20 cellular contexts compared by ENCODE assay signal in the genomic region with DNA sequence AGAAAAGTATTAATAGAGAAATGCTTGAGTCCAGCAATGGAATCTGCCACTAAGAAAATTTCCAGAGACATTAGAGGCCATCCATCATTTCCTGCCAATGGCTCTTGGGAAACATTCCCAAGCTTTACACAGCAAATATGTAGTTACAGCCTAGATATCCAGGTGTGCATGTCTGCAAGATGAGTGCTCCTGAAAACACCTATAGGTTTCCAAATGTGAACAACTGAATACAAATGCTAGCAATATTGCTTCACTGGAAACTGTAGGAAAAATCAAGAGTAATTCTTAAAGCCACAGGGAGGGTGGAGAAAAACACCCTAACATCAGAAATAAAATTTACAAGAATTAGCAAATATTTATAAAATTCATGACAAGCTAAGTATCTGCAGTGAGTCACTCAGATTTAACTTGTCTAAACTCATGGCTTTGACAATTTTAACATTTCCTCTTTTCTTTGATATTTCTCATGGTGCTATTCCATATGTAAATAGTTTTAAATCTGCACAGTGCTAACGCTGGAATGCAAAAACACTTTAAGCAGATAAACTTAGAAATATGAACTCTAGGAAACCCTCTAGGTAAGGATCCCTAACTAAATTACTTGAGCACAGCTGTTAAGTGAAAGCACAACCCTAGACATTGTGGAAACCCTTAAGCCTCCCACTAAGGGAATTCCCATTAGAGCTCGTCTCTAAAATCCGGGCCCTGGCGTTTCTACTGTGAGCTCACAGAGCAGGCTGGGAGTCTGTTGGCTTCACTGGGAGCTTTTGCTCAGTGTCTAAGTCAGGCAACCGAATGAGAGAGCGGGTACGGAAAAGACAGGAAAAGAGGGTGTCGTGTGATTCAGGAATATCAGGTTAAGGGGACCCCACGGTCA.
"Had no signal": no experiment of that assay in that cellular context is flagged by ENCODE, and none has a peak within 500 bp of the region (broad histone marks: within the 10 kb centered on the region; RNA-seq: fewer than 3 reads in every experiment).

No MANE protein-coding gene starts in this region.

- FAIRE-seq: TTC549 had no signal

- H3K9me3 Mint-ChIP-seq: activated CD4-positive, alpha-beta T cell treated with anti-CD3 and anti-CD28 coated beads, Interleukin-2, amount 10 ng/mL, durations not matched to agents 7 days and 5 days; activated T-cell treated with anti-CD3 and anti-CD28 coated beads, Interleukin-2, amount 50 U/mL, for 4 hours; nephron; stimulated activated naive CD8-positive, alpha-beta T cell treated with anti-CD3 and anti-CD28 coated beads, Interleukin-15, Interleukin-2, amounts not matched to agents 100 ng/mL and 50 ng/mL, for 24 hours; T-helper 1 cell treated with Interleukin-12 subunit alpha and Interleukin-12 subunit beta and Interleukin-4 antibody, amounts not matched to agents 30 μg/mL and 1 μg/mL, for 36 hours had no signal

- H3K36me3 ChIP-seq: colonic mucosa, sigmoid colon, upper lobe of right lung had no signal

- H3K4me3 ChIP-seq: colonic mucosa, lung, psoas muscle, upper lobe of right lung had no signal

- ATAC-seq: activated T-cell treated with anti-CD3 and anti-CD28 coated beads, Interleukin-2, amount 50 U/mL, for 4 hours; left colon; upper lobe of right lung had no signal

- DNase-seq: activated CD4-positive, alpha-beta T cell treated with anti-CD3 and anti-CD28 coated beads, Interleukin-2, amount 10 ng/mL, durations not matched to agents 7 days and 5 days; activated CD4-positive, CD25-positive, alpha-beta regulatory T cell; activated gamma-delta T cell; activated T-cell treated with anti-CD3 and anti-CD28 coated beads, Interleukin-2, amount 50 U/mL, for 4 hours; aorta; colonic mucosa; effector CD8-positive, alpha-beta T cell; left colon; psoas muscle; sigmoid colon; stimulated activated CD4-positive, alpha-beta T cell treated with anti-CD3 and anti-CD28 coated beads, Interleukin-4, amount 100 ng/mL, for 1 hour; stimulated activated CD8-positive, alpha-beta memory T cell treated with anti-CD3 and anti-CD28 coated beads, Interleukin-4, amount 100 ng/mL, for 48 hours; upper lobe of right lung had no signal

- H3K36me3 Mint-ChIP-seq: activated naive CD8-positive, alpha-beta T cell had no signal

- H3K4me3 Mint-ChIP-seq: activated CD4-positive, alpha-beta T cell treated with anti-CD3 and anti-CD28 coated beads, Interleukin-2, amount 10 ng/mL, durations not matched to agents 7 days and 5 days; activated naive CD8-positive, alpha-beta T cell; activated T-cell treated with anti-CD3 and anti-CD28 coated beads, Interleukin-2, amount 50 U/mL, for 4 hours; nephron; stimulated activated naive CD8-positive, alpha-beta T cell treated with anti-CD3 and anti-CD28 coated beads, Interleukin-15, Interleukin-2, amounts not matched to agents 100 ng/mL and 50 ng/mL, for 24 hours; T-helper 1 cell treated with Interleukin-12 subunit alpha and Interleukin-12 subunit beta and Interleukin-4 antibody, amounts not matched to agents 30 μg/mL and 1 μg/mL, for 36 hours had no signal

- H3K27me3 ChIP-seq: colonic mucosa, sigmoid colon, upper lobe of right lung had no signal

- H3K27ac ChIP-seq: colonic mucosa, epithelial cell of prostate, psoas muscle, upper lobe of right lung had no signal

- H3K4me1 ChIP-seq: colonic mucosa, psoas muscle, upper lobe of right lung had no signal

- H3K27me3 Mint-ChIP-seq: activated CD4-positive, alpha-beta T cell treated with anti-CD3 and anti-CD28 coated beads, Interleukin-2, amount 10 ng/mL, durations not matched to agents 7 days and 5 days; activated naive CD8-positive, alpha-beta T cell; stimulated activated naive CD8-positive, alpha-beta T cell treated with anti-CD3 and anti-CD28 coated beads, Interleukin-15, Interleukin-2, amounts not matched to agents 100 ng/mL and 50 ng/mL, for 24 hours had no signal

- H3K27ac Mint-ChIP-seq: activated CD4-positive, alpha-beta T cell treated with anti-CD3 and anti-CD28 coated beads, Interleukin-2, amount 10 ng/mL, durations not matched to agents 7 days and 5 days; activated naive CD8-positive, alpha-beta T cell; stimulated activated naive CD8-positive, alpha-beta T cell treated with anti-CD3 and anti-CD28 coated beads, Interleukin-15, Interleukin-2, amounts not matched to agents 100 ng/mL and 50 ng/mL, for 24 hours; T-helper 1 cell treated with Interleukin-12 subunit alpha and Interleukin-12 subunit beta and Interleukin-4 antibody, amounts not matched to agents 30 μg/mL and 1 μg/mL, for 36 hours had no signal

- H3K9me3 ChIP-seq: colonic mucosa, psoas muscle, sigmoid colon, upper lobe of right lung had no signal
